8 cellular contexts compared by ENCODE assay signal in genomic region chr2:218216674-218217365, GRCh38. TPM values are rescaled to one million over a fixed set of nuclear protein-coding genes. Genes with fewer than 3 reads are reported as not detected.
DNase-seq lines count a peak whose midpoint lies in the region; ATAC-seq, FAIRE-seq and TF ChIP-seq lines count a peak whose summit lies in the region.

TSS of gene ARPC2 (plus strand) at chr2:218217189. CDS start at chr2:218217471, 282 bp downstream.

- peak within 1 kb of the TSS; percentile 95 for H3K18ac ChIP-seq in trophoblast cell (ENCODE audit: low read length)

- ATAC-seq in HG02840 (IDR thresholded peaks at IDR 0.05; ENCODE audit: low FRiP score, unreplicated experiment): peak; percentile 69
- peak; percentile 92 to 98 (median 98) for ATAC-seq in heart left ventricle

- peaks cover 16% of the 10 kb centered on the region for H3K79me1 ChIP-seq in trophoblast cell (ENCODE audit: low read length)

- H2BK120ac ChIP-seq in trophoblast cell (ENCODE audit: insufficient read depth, low read length, poor library complexity): peak within 1 kb of the TSS; percentile 57

- 0% methylated on average over 15 to 60 of the region's 60 CpGs for WGBS in adrenal gland, 4 donors
- WGBS in heart left ventricle, 4 donors: 0 to 1% (median 1%) methylated on average over 50 to 60 of the region's 60 CpGs
- WGBS in trophoblast cell (ENCODE audit: extremely low coverage, insufficient coverage, insufficient read length): no CpG with 5 or more reads among the region's 60 CpGs
- 1% methylated on average over 44 to 60 of the region's 60 CpGs for WGBS in tibial nerve, 2 donors

- H3K9me3 ChIP-seq in adrenal gland (replicated peaks in 1 of 3) (no peaks in the 10 kb centered on the region), heart left ventricle (no peaks in the 10 kb centered on the region), trophoblast cell (ENCODE audit: insufficient read depth, low read depth, low read length) (no peaks in the 10 kb centered on the region), tibial nerve (no peaks in the 10 kb centered on the region)

- peak within 1 kb of the TSS; percentile 79 for H3K4me2 ChIP-seq in trophoblast cell (ENCODE audit: low read length)

- H3K9ac ChIP-seq in trophoblast cell (ENCODE audit: low read length): peak within 1 kb of the TSS; percentile 96

- TF ChIP-seq CTCF in adrenal gland (IDR thresholded peaks at IDR 0.05) (peak in 5 of 6 experiments; percentile 16 to 57 (median 30)), heart left ventricle (IDR thresholded peaks at IDR 0.05) (peak in 1 of 12 donors; percentile 10), tibial nerve (IDR thresholded peaks at IDR 0.05) (peak in 3 of 5 experiments; percentile 10 to 87 (median 83))

- peak within 1 kb of the TSS; percentile 29 for H2BK12ac ChIP-seq in trophoblast cell (ENCODE audit: low read length)

- H3K4me3 ChIP-seq in adrenal gland: peak within 1 kb of the TSS; percentile 88 to 98 (median 95)
- peak within 1 kb of the TSS; percentile 62 to 99 (median 96) for H3K4me3 ChIP-seq in heart left ventricle
- H3K4me3 ChIP-seq in trophoblast cell (ENCODE audit: low read depth, low read length): peak within 1 kb of the TSS; percentile 96
- H3K4me3 ChIP-seq in tibial nerve: peak within 1 kb of the TSS; percentile 81 to 99 (median 92)

- H4K12ac ChIP-seq in trophoblast cell (ENCODE audit: low read depth, low read length): peak within 1 kb of the TSS; percentile 94

- H3K79me2 ChIP-seq in trophoblast cell (ENCODE audit: control insufficient read depth, insufficient read depth, low read length, poor library complexity): peaks cover 28% of the 10 kb centered on the region

- peak within 1 kb of the TSS; percentile 91 for H2AFZ ChIP-seq in trophoblast cell (ENCODE audit: insufficient read depth, low read length, poor library complexity)

- H3K27me3 ChIP-seq in adrenal gland (no peaks in the 10 kb centered on the region), heart left ventricle (no peaks in the 10 kb centered on the region), trophoblast cell (ENCODE audit: insufficient read depth, low read length) (no peaks in the 10 kb centered on the region), tibial nerve (no peaks in the 10 kb centered on the region)

- peaks cover 21 to 44% of the 10 kb centered on the region in 2 donors for H3K4me1 ChIP-seq in adrenal gland (replicated peaks in 1 of 2)
- peaks cover 0 to 55% (median 39%) of the 10 kb centered on the region in 12 donors for H3K4me1 ChIP-seq in heart left ventricle
- peaks cover 8 to 15% of the 10 kb centered on the region in 2 experiments for H3K4me1 ChIP-seq in trophoblast cell (ENCODE audit: control insufficient read depth in 1 of 2, insufficient read depth in 2 of 2, low read length in 2 of 2)
- peaks cover 0 to 48% (median 35%) of the 10 kb centered on the region in 4 donors for H3K4me1 ChIP-seq in tibial nerve

- TF ChIP-seq POLR2A in GM12892 (IDR thresholded peaks at IDR 0.05; ENCODE audit: low read depth, low read length): peak; percentile 73
- peak; percentile 75 to 86 for TF ChIP-seq POLR2A in adrenal gland (IDR thresholded peaks at IDR 0.05)
- TF ChIP-seq POLR2A in heart left ventricle (IDR thresholded peaks at IDR 0.05): peak in 1 of 2 donors; percentile 85
- TF ChIP-seq POLR2A in tibial nerve (IDR thresholded peaks at IDR 0.05): peak; percentile 81 to 92

- peak within 1 kb of the TSS; percentile 94 for H2AK5ac ChIP-seq in trophoblast cell (ENCODE audit: low read length)

- intact Hi-C loops in adrenal gland (cut with DNase I): no loop called here
- intact Hi-C loops in heart left ventricle (cut with DNase I): loop anchor here in 5 of 10 donors (1.0 to 10.0 kb wide), 7 partner anchors 40 to 180 kb away; partner anchors contain the start of genes AAMP (in 1 of the 5), CTDSP1 (in 1 of the 5), GPBAR1 (in 1 of the 5) and PNKD (in 1 of the 5)

- H4K91ac ChIP-seq in trophoblast cell (ENCODE audit: low read depth, low read length): peak within 1 kb of the TSS; percentile 97

- no peaks in the 10 kb centered on the region for H3K36me3 ChIP-seq in adrenal gland (replicated peaks in 1 of 2)
- H3K36me3 ChIP-seq in heart left ventricle: peaks cover 0 to 30% (median 1%) of the 10 kb centered on the region in 9 donors
- H3K36me3 ChIP-seq in trophoblast cell (ENCODE audit: control insufficient read depth in 1 of 2, insufficient read depth in 2 of 2, low read length in 2 of 2): peaks cover 3 to 9% of the 10 kb centered on the region in 2 experiments
- H3K36me3 ChIP-seq in tibial nerve: no peaks in the 10 kb centered on the region

- peak; percentile 98 for FAIRE-seq in GM12892 (lab: Jason Lieb, UNC)

- H3K27ac ChIP-seq in adrenal gland: peak within 1 kb of the TSS; percentile 84 to 98 (median 92)
- peak within 1 kb of the TSS; percentile 84 to 98 (median 96) for H3K27ac ChIP-seq in heart left ventricle
- H3K27ac ChIP-seq in trophoblast cell (ENCODE audit: low read depth, low read length): peak within 1 kb of the TSS; percentile 91
- peak within 1 kb of the TSS; percentile 90 to 99 (median 96) for H3K27ac ChIP-seq in tibial nerve

- peak within 1 kb of the TSS; percentile 96 for H3K14ac ChIP-seq in trophoblast cell (ENCODE audit: low read length)

- H2BK5ac ChIP-seq in trophoblast cell (ENCODE audit: low read depth, low read length, poor library complexity): peak within 1 kb of the TSS; percentile 97

- H3K23ac ChIP-seq in trophoblast cell (ENCODE audit: low read length): no peak within 1 kb of the TSS

- DNase-seq in GM12892 (ENCODE audit: insufficient read length) (peak; percentile 90), NCI-H1436 treated with DMSO at 0.1 percent for 48 hours (lab: John Stamatoyannopoulos, UW) (peak; percentile 49), T-helper 1 cell (peak; percentile 86 to 97 (median 91)), adrenal gland (peak; percentile 91 to 97 (median 93)), heart left ventricle (peak; percentile 96 to 97 (median 97)), trophoblast cell (peak; percentile 96 to 98), tibial nerve (ENCODE audit: low spot score in 2 of 2) (peak; percentile 89 to 90)

- H3K4ac ChIP-seq in trophoblast cell (ENCODE audit: low read depth, low read length): peak within 1 kb of the TSS; percentile 100

- H4K8ac ChIP-seq in trophoblast cell (ENCODE audit: low read depth, low read length): peak within 1 kb of the TSS; percentile 85

- peak; percentile 95 to 98 for TF ChIP-seq EP300 in tibial nerve (IDR thresholded peaks at IDR 0.05)

RNA-seq across cellular contexts. Expression of gene ARPC2, which starts in this region (rescaled TPM):
- 520 TPM for polyA plus RNA-seq in GM12892 (2012; ENCODE audit: missing spikeins)
- total RNA-seq in adrenal gland (100 to 1,000 TPM; 122 to 254 (median 193) TPM), heart left ventricle (100 to 1,000 TPM; 126 to 278 (median 139) TPM), tibial nerve (100 to 1,000 TPM; 193 to 248 (median 222) TPM)
- polyA plus RNA-seq in adrenal gland (100 to 1,000 TPM in 2 of 3 donors, 10 to 100 TPM in 1; 93.5 to 284 (median 118) TPM), heart left ventricle (100 to 1,000 TPM in 1 of 2 donors, 10 to 100 TPM in 1; 64.9 to 223 TPM)
- polyA plus RNA-seq in trophoblast cell (2013): 573 and 598 TPM in 2 replicates

Comparison
In these comparisons a context has a peak if more than half of its experiments do, and no peak if none do; other contexts are left out.
1. Peak in every context shown above with its lines: DNase-seq, ATAC-seq, H3K4me3 ChIP-seq and H3K27ac ChIP-seq.